ENCODE assay signal across 24 cellular contexts in the genomic region with DNA sequence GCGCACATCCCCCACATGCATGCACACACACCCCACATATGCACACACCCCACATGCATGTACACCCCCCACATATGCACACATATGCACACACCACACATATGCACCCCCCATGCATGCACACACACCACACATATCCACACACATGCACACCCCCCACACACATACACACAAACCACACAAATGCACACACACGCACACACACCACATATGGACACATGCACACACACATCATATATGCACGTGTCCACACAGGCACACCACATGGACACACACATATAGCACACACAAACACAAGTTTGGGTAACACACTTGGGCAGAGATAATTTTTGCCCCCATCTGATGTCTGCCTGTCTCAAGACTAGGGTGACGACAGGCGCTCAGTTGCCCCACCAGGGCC. TPM values are rescaled to one million over a fixed set of nuclear protein-coding genes. Genes with fewer than 3 reads are reported as not detected.
DNase-seq lines count a peak whose midpoint lies in the region; ATAC-seq, FAIRE-seq and TF ChIP-seq lines count a peak whose summit lies in the region.
"Had no signal": no experiment of that assay in that cellular context is flagged by ENCODE, and none has a peak within 500 bp of the region (broad histone marks: within the 10 kb centered on the region; RNA-seq: fewer than 3 reads in every experiment).

No MANE protein-coding gene starts in this region.

- H4K12ac ChIP-seq in trophoblast cell (ENCODE audit: low read depth, low read length) = no peak overlapping the region

- H2BK120ac ChIP-seq in H1 (replicated peaks; ENCODE audit: low read depth, low read length) = no peak overlapping the region
- no peak overlapping the region for H2BK120ac ChIP-seq in trophoblast cell (ENCODE audit: insufficient read depth, low read length, poor library complexity)

- TF ChIP-seq RAD21 in H1 (IDR thresholded peaks at IDR 0.05 in 1 of 2, conservative IDR thresholded peaks at IDR 0.05 in 1 of 2; ENCODE audit: low read depth in 2 of 2, low read length in 2 of 2) = no peak
- no peak for TF ChIP-seq RAD21 in SK-N-SH (IDR thresholded peaks at IDR 0.05; ENCODE audit: low read length)

- 82% methylated on average over 5 of the region's 5 CpGs; no CpG with 5 or more reads in 1 of the 2 experiments for WGBS in H1 (ENCODE audit: extremely low coverage in 1 of 2, insufficient coverage in 1 of 2, insufficient read length in 1 of 2, insufficient replicate concordance in 2 of 2, low coverage in 1 of 2, low lambda C conversion rate in 2 of 2, missing lambda C conversion rate in 1 of 2), 2 experiments
- WGBS in trophoblast cell (ENCODE audit: extremely low coverage, insufficient coverage, insufficient read length) = no CpG with 5 or more reads among the region's 5 CpGs
- 33% methylated on average over 5 of the region's 5 CpGs for WGBS in SK-N-SH (ENCODE audit: low lambda C conversion rate)

- H2AFZ ChIP-seq in H1 (ENCODE audit: low read length) = no peak overlapping the region
- no peak overlapping the region for H2AFZ ChIP-seq in trophoblast cell (ENCODE audit: insufficient read depth, low read length, poor library complexity)
- H2AFZ ChIP-seq in SK-N-SH (ENCODE audit: low read depth) = no peak overlapping the region
- H2AFZ ChIP-seq: GM23248 had no signal

- H2AK5ac ChIP-seq in H1 (ENCODE audit: low read depth, low read length) (0 out of 2 replicates have a peak overlapping the region, but pooled peaks have one; percentile 96), trophoblast cell (ENCODE audit: low read length) (no peak overlapping the region)

- H3K23ac ChIP-seq in H1 (ENCODE audit: insufficient read length) = no peak overlapping the region
- no peak overlapping the region for H3K23ac ChIP-seq in trophoblast cell (ENCODE audit: low read length)

- H3K9me2 ChIP-seq in SK-N-SH = no peaks in the 10 kb centered on the region

- no peak for TF ChIP-seq POLR2A in H1 (IDR thresholded peaks at IDR 0.05; ENCODE audit: control extremely low read depth in 1 of 2, low read depth in 2 of 2, low read length in 2 of 2)

- H4K8ac ChIP-seq in H1 (ENCODE audit: extremely low read depth, insufficient read depth, low read length) (no peak overlapping the region), trophoblast cell (ENCODE audit: low read depth, low read length) (no peak overlapping the region)

- no peaks in the 10 kb centered on the region; the same call in 1 of the 2 replicates for H3K23me2 ChIP-seq in H1 (ENCODE audit: low read depth, low read length)

- H3K27ac ChIP-seq in H1 (ENCODE audit: low read depth, low read length) (no peak overlapping the region), trophoblast cell (ENCODE audit: low read depth, low read length) (no peak overlapping the region), SK-N-SH (ENCODE audit: low read depth in 2 of 2, low read length in 1 of 2) (no peak overlapping the region)
- H3K27ac ChIP-seq: 22Rv1, A549, GM23248 had no signal

- H3K36me3 ChIP-seq in H1 (ENCODE audit: control insufficient read depth in 2 of 4, insufficient read depth in 4 of 4, low read length in 3 of 4) (no peaks in the 10 kb centered on the region), trophoblast cell (ENCODE audit: control insufficient read depth in 1 of 2, insufficient read depth in 2 of 2, low read length in 2 of 2) (no peaks in the 10 kb centered on the region), SK-N-SH (replicated peaks in 1 of 2; ENCODE audit: control insufficient read depth in 1 of 2, insufficient read depth in 2 of 2, low read length in 1 of 2) (no peaks in the 10 kb centered on the region)

- H3K18ac ChIP-seq in H1 (ENCODE audit: extremely low read depth, low read length) (no peak overlapping the region), trophoblast cell (ENCODE audit: low read length) (no peak overlapping the region)

- H3K4me1 ChIP-seq in H1 (replicated peaks in 1 of 4; ENCODE audit: control insufficient read depth in 3 of 4, insufficient read depth in 4 of 4, low read length in 3 of 4) (peaks cover 0 to 14% (median 8%) of the 10 kb centered on the region in 4 experiments; a peak in 6 of 7 replicates), trophoblast cell (ENCODE audit: control insufficient read depth in 1 of 2, insufficient read depth in 2 of 2, low read length in 2 of 2) (no peaks in the 10 kb centered on the region), SK-N-SH (ENCODE audit: control insufficient read depth in 1 of 2, insufficient read depth in 2 of 2, low read depth in 1 of 2, low read length in 1 of 2) (no peaks in the 10 kb centered on the region)
- H3K4me1 ChIP-seq: A549 had no signal

- no peak for ATAC-seq in left ventricle myocardium superior
- ATAC-seq in left cardiac atrium = no peak
- no peak for ATAC-seq in GM18502 (IDR thresholded peaks at IDR 0.05; ENCODE audit: poor library complexity, unreplicated experiment)
- ATAC-seq: A549, GM12878, HCT116 had no signal

- H4K91ac ChIP-seq in H1 (replicated peaks; ENCODE audit: insufficient read length, low read length) (no peak overlapping the region), trophoblast cell (ENCODE audit: low read depth, low read length) (no peak overlapping the region)

- H2BK5ac ChIP-seq in H1 (ENCODE audit: low read depth, low read length) (no peak overlapping the region), trophoblast cell (ENCODE audit: low read depth, low read length, poor library complexity) (no peak overlapping the region)

- peak; percentile 99 for FAIRE-seq in HTR-8/SVneo (lab: Jason Lieb, UNC)
- no peak for FAIRE-seq in H1 (lab: Jason Lieb, UNC)
- FAIRE-seq: A549, GM12878 had no signal

- no peak for TF ChIP-seq EP300 in H1 (IDR thresholded peaks at IDR 0.05; ENCODE audit: borderline replicate concordance in 1 of 2, low read depth in 2 of 2, low read length in 2 of 2)
- no peak for TF ChIP-seq EP300 in SK-N-SH (IDR thresholded peaks at IDR 0.05; ENCODE audit: borderline replicate concordance in 1 of 2, low read depth in 1 of 2, low read length in 1 of 2)

- no peaks in the 10 kb centered on the region for H3K9me3 ChIP-seq in H1 (ENCODE audit: insufficient read depth in 2 of 2, low read depth in 1 of 2, low read length in 1 of 2)
- H3K9me3 ChIP-seq in trophoblast cell (ENCODE audit: insufficient read depth, low read depth, low read length) = peaks cover 13% of the 10 kb centered on the region
- H3K9me3 ChIP-seq in SK-N-SH = no peaks in the 10 kb centered on the region
- H3K9me3 ChIP-seq: A549 had no signal

- no peak overlapping the region for H3K56ac ChIP-seq in H1 (replicated peaks; ENCODE audit: insufficient read length, low read depth, low read length)

- H2BK15ac ChIP-seq in H1 (ENCODE audit: low read length) = peak overlapping the region; percentile 20; the same call in 1 of the 2 replicates

- H3K9ac ChIP-seq in H1 (replicated peaks in 1 of 4; ENCODE audit: extremely low read depth in 1 of 4, low read depth in 3 of 4, low read length in 3 of 4) (no peak overlapping the region), trophoblast cell (ENCODE audit: low read length) (no peak overlapping the region), SK-N-SH (no peak overlapping the region)
- H3K9ac ChIP-seq: GM23248 had no signal

- CTCF ChIA-PET in H1 (lab: Charles Lee; ENCODE audit: partially characterized antibody) (interaction anchor here (2.3 kb wide), 1 partner anchor 11 kb away, joined by 6 read pairs; no protein-coding TSS in a partner anchor), SK-N-SH (lab: Yijun Ruan, JAX) (interaction anchor here (0.7 to 2.1 kb wide), 2 partner anchors 10 to 13 kb away, joined by 4 to 12 read pairs; no protein-coding TSS in a partner anchor)

- H2BK20ac ChIP-seq in H1 (ENCODE audit: low read length) = 0 out of 2 replicates have a peak overlapping the region, but pooled peaks have one; percentile 5

- no peak overlapping the region for H3K4ac ChIP-seq in H1 (replicated peaks; ENCODE audit: insufficient read length, low read depth, low read length)
- H3K4ac ChIP-seq in trophoblast cell (ENCODE audit: low read depth, low read length) = no peak overlapping the region

- DNase-seq in left ventricle myocardium superior = peak; percentile 4
- no peak for DNase-seq in left cardiac atrium
- DNase-seq in HTR-8/SVneo (ENCODE audit: insufficient read length, low spot score) = no peak
- no peak for DNase-seq in H1 (ENCODE audit: low read depth in 1 of 2, low spot score in 2 of 2)
- no peak for DNase-seq in trophoblast cell
- no peak for DNase-seq in SK-N-SH
- DNase-seq in T1000 (lab: John Stamatoyannopoulos, UW) = no peak
- DNase-seq: AML-193; C1 segment of cervical spinal cord; CD4-positive, CD25-positive, alpha-beta regulatory T cell; CD8-positive, alpha-beta memory T cell; COR-L47; DMS 273 treated with DMSO at 0.1 percent for 48 hours; DMS53; DND-41; EL; GM23248; H7 had no signal

- H4K5ac ChIP-seq in H1 (ENCODE audit: insufficient read length, low read depth, low read length) = no peak overlapping the region

- H3K14ac ChIP-seq in H1 (ENCODE audit: insufficient read length) (no peak overlapping the region), trophoblast cell (ENCODE audit: low read length) (no peak overlapping the region)

- H3F3A ChIP-seq in SK-N-SH (replicated peaks; ENCODE audit: insufficient read depth) = no peaks in the 10 kb centered on the region

- H4K20me1 ChIP-seq in H1 (replicated peaks in 1 of 2; ENCODE audit: control insufficient read depth in 1 of 2, insufficient read depth in 2 of 2, low read length in 2 of 2) = peaks cover 0 to 4% of the 10 kb centered on the region in 2 experiments
- no peaks in the 10 kb centered on the region for H4K20me1 ChIP-seq in SK-N-SH (ENCODE audit: insufficient read depth)

- intact Hi-C loops in left ventricle myocardium superior (cut with micrococcal nuclease) (no loop called here), left cardiac atrium (cut with DNase I) (no loop called here)

- POLR2A ChIA-PET in H1 (lab: Charles Lee; ENCODE audit: partially characterized antibody) = interaction anchor here (1.7 kb wide), 1 partner anchor 62 kb away, joined by 6 read pairs; no protein-coding TSS in a partner anchor
- POLR2A ChIA-PET in SK-N-SH (lab: Yijun Ruan, JAX) = no interaction called here

- H3K4me2 ChIP-seq in H1 (ENCODE audit: insufficient read depth in 1 of 2, low read depth in 2 of 2, low read length in 2 of 2) (no peak overlapping the region), trophoblast cell (ENCODE audit: low read length) (no peak overlapping the region), SK-N-SH (no peak overlapping the region)
- H3K4me2 ChIP-seq: A549 had no signal

- no peaks in the 10 kb centered on the region for H3K79me1 ChIP-seq in H1 (ENCODE audit: low read depth, low read length)
- H3K79me1 ChIP-seq in trophoblast cell (ENCODE audit: low read length) = no peaks in the 10 kb centered on the region

- no peak overlapping the region for H2BK12ac ChIP-seq in H1 (ENCODE audit: low read depth, low read length)
- no peak overlapping the region for H2BK12ac ChIP-seq in trophoblast cell (ENCODE audit: low read length)

- H3K4me3 ChIP-seq in H1 (ENCODE audit: extremely low read depth in 1 of 4, insufficient read depth in 2 of 4, low read depth in 3 of 4, low read length in 4 of 4) = no peak overlapping the region
- peak overlapping the region; percentile 46 for H3K4me3 ChIP-seq in trophoblast cell (ENCODE audit: low read depth, low read length)
- H3K4me3 ChIP-seq in SK-N-SH (ENCODE audit: low read depth in 2 of 2, low read length in 1 of 2) = no peak overlapping the region
- H3K4me3 ChIP-seq: A549, GM12878, GM23248 had no signal

- H3K79me2 ChIP-seq in H1 (ENCODE audit: control insufficient read depth in 1 of 2, insufficient read depth in 2 of 2, low read length in 2 of 2) = no peaks in the 10 kb centered on the region
- H3K79me2 ChIP-seq in trophoblast cell (ENCODE audit: control insufficient read depth, insufficient read depth, low read length, poor library complexity) = no peaks in the 10 kb centered on the region
- H3K79me2 ChIP-seq in SK-N-SH (ENCODE audit: insufficient read depth) = no peaks in the 10 kb centered on the region

- H3K27me3 ChIP-seq in H1 (replicated peaks in 1 of 4; ENCODE audit: control insufficient read depth in 3 of 4, extremely low read depth in 1 of 4, insufficient read depth in 3 of 4, low read length in 3 of 4) (peaks cover 4 to 19% (median 18%) of the 10 kb centered on the region in 4 experiments), trophoblast cell (ENCODE audit: insufficient read depth, low read length) (peaks cover 12% of the 10 kb centered on the region), SK-N-SH (ENCODE audit: insufficient read depth) (peaks cover 93% of the 10 kb centered on the region)

- TF ChIP-seq CTCF in H1 (IDR thresholded peaks at IDR 0.05; ENCODE audit: control extremely low read depth in 1 of 3, insufficient read depth in 1 of 3, low read depth in 1 of 3, low read length in 3 of 3) (no peak), SK-N-SH (IDR thresholded peaks at IDR 0.05) (no peak)

RNA-seq across cellular contexts. Expression of a gene that starts 8.3 kb away (rescaled TPM):
- total RNA-seq in left ventricle myocardium superior (not detected), left cardiac atrium (not detected)
- 0.38 and 0.47 TPM in 2 replicates for total RNA-seq in H1 (2021; fragmentation: NEBNext Ultra II Directional; extraction: Animal tissue kit (Norgen Biotek cat#: 25700))
- polyA plus RNA-seq in H1 (2011; rRNA removed) (0.36 TPM in 1 of 2 replicates, not detected in the other), SK-N-SH (2012; rRNA removed) (not detected in 2 replicates)
- polyA plus RNA-seq in H1 (2011; cell fraction: cytosol; rRNA removed) = 0.14 TPM
- polyA plus RNA-seq in H1 (2011; cell fraction: nucleus; rRNA removed) = 0.13 TPM
- polyA plus RNA-seq in H1 (2012, experiment 1 of 2) = not detected in 4 replicates
- polyA plus RNA-seq in H1 (2012, experiment 2 of 2) = not detected
- 0.04 TPM for polyA plus RNA-seq in H1 (2013, experiment 1 of 2)
- 0.09 TPM for polyA plus RNA-seq in H1 (2013, experiment 2 of 2)
- not detected in 2 replicates for polyA minus RNA-seq in H1 (2011; rRNA and poly(A)+ RNA removed)
- polyA minus RNA-seq in H1 (2011; cell fraction: cytosol; rRNA and poly(A)+ RNA removed) = 1.0 TPM
- 0.80 TPM for polyA minus RNA-seq in H1 (2011; cell fraction: nucleus; rRNA and poly(A)+ RNA removed)
- 0.07 and 0.12 TPM in 2 replicates for polyA plus RNA-seq in trophoblast cell (2013)
- not detected in 2 replicates for polyA plus RNA-seq in SK-N-SH (2012; cell fraction: cytosol; rRNA removed)
- not detected in 2 replicates for polyA plus RNA-seq in SK-N-SH (2012; cell fraction: nucleus; rRNA removed)
- total RNA-seq: CD4-positive, CD25-positive, alpha-beta regulatory T cell; CD8-positive, alpha-beta memory T cell; G401; GM23248 had no signal
- polyA plus RNA-seq: A549; CD4-positive, CD25-positive, alpha-beta regulatory T cell; CD8-positive, alpha-beta memory T cell; GM23248 had no signal

RNA-seq across cellular contexts. Expression of a gene that starts 45.9 kb away (rescaled TPM):
- total RNA-seq in left ventricle myocardium superior = 1.5 TPM
- 1 to 10 TPM; 2.1 to 5.7 TPM for total RNA-seq in left cardiac atrium
- 31.1 and 35.2 TPM in 2 replicates for total RNA-seq in H1 (2021; fragmentation: NEBNext Ultra II Directional; extraction: Animal tissue kit (Norgen Biotek cat#: 25700))
- 23.5 and 39.6 TPM in 2 replicates for polyA plus RNA-seq in H1 (2011; rRNA removed)
- 26.0 TPM for polyA plus RNA-seq in H1 (2011; cell fraction: cytosol; rRNA removed)
- 178 TPM for polyA plus RNA-seq in H1 (2011; cell fraction: nucleus; rRNA removed)
- polyA plus RNA-seq in H1 (2012, experiment 1 of 2) = 15.9 to 29.2 TPM (median 25.3 TPM) in 4 replicates
- 17.4 TPM for polyA plus RNA-seq in H1 (2012, experiment 2 of 2)
- polyA plus RNA-seq in H1 (2013, experiment 1 of 2) = 44.3 TPM
- 44.7 TPM for polyA plus RNA-seq in H1 (2013, experiment 2 of 2)
- polyA minus RNA-seq in H1 (2011; rRNA and poly(A)+ RNA removed) = 6.0 and 6.5 TPM in 2 replicates
- 10.4 TPM for polyA minus RNA-seq in H1 (2011; cell fraction: cytosol; rRNA and poly(A)+ RNA removed)
- 14.7 TPM for polyA minus RNA-seq in H1 (2011; cell fraction: nucleus; rRNA and poly(A)+ RNA removed)
- polyA plus RNA-seq in trophoblast cell (2013) = 1.5 and 1.6 TPM in 2 replicates
- not detected in 2 replicates for polyA plus RNA-seq in SK-N-SH (2012; rRNA removed)
- polyA plus RNA-seq in SK-N-SH (2012; cell fraction: cytosol; rRNA removed) = 0.01 TPM in 1 of 2 replicates, not detected in the other
- 0.19 and 0.23 TPM in 2 replicates for polyA plus RNA-seq in SK-N-SH (2012; cell fraction: nucleus; rRNA removed)
